In the genomic region with DNA sequence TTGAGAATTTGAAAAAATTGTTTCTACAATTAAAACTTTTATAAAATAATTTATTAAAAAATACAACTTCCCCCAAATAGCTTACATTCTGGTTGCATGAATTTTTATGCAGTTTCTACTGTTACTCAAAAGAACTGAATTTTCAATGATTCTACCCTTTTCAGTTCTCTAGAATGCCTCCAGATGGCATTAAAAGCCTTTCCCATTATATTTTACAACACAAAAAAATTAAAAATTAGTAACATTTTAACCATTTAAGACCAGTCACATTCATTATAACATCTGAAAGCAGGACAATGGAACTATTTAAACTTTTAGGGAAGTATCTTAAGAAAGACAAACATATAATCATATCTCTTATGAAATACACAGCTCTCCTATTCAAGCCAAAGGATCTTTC, we compare ENCODE assay signal across 12 cellular contexts.
DNase-seq lines count a peak whose midpoint lies in the region; ATAC-seq and TF ChIP-seq lines count a peak whose summit lies in the region.
"Had no signal": no experiment of that assay in that cellular context is flagged by ENCODE, and none has a peak within 500 bp of the region (broad histone marks: within the 10 kb centered on the region; RNA-seq: fewer than 3 reads in every experiment).

No MANE protein-coding gene starts in this region.

- no peaks in the 10 kb centered on the region for H3K27me3 ChIP-seq in left ventricle myocardium inferior (ENCODE audit: low read depth)
- H3K27me3 ChIP-seq in right cardiac atrium (ENCODE audit: control insufficient read depth, insufficient read depth) = no peaks in the 10 kb centered on the region
- H3K27me3 ChIP-seq: BLaER1 treated with 17β-estradiol and CSF1 and Interleukin-3, amounts not matched to agents 10 nM and 100 nM had no signal

- intact Hi-C loops in left ventricle myocardium inferior (cut with micrococcal nuclease) = no loop called here
- intact Hi-C loops in right cardiac atrium (cut with DNase I) = no loop called here

- ATAC-seq in right cardiac atrium (no peak), esophagus mucosa (no peak), GM19351 (IDR thresholded peaks at IDR 0.05; ENCODE audit: unreplicated experiment) (no peak)
- ATAC-seq: effector memory CD8-positive, alpha-beta T cell had no signal

- H3K4me1 ChIP-seq in left ventricle myocardium inferior = peaks cover 39% of the 10 kb centered on the region
- H3K4me1 ChIP-seq in right cardiac atrium (ENCODE audit: control insufficient read depth, insufficient read depth, low read length) = no peaks in the 10 kb centered on the region

- no peaks in the 10 kb centered on the region for H3K36me3 ChIP-seq in left ventricle myocardium inferior

- H3K9me3 ChIP-seq in left ventricle myocardium inferior (replicated peaks) (peaks cover 24% of the 10 kb centered on the region), right cardiac atrium (ENCODE audit: control insufficient read depth, low read length) (no peaks in the 10 kb centered on the region)

- peak; percentile 43 for TF ChIP-seq CTCF in left ventricle myocardium inferior (IDR thresholded peaks at IDR 0.05; ENCODE audit: borderline replicate concordance)
- TF ChIP-seq CTCF in VCaP (conservative IDR thresholded peaks at IDR 0.05) = peak; percentile 74

- H3K27ac ChIP-seq in left ventricle myocardium inferior (replicated peaks) (no peak overlapping the region), right cardiac atrium (ENCODE audit: low read length) (no peak overlapping the region), VCaP (no peak overlapping the region)
- H3K27ac ChIP-seq: BLaER1 treated with 17β-estradiol and CSF1 and Interleukin-3, amounts not matched to agents 10 nM and 100 nM had no signal

- H3K4me3 ChIP-seq in left ventricle myocardium inferior = no peak overlapping the region
- H3K4me3 ChIP-seq in right cardiac atrium (ENCODE audit: low read length) = no peak overlapping the region
- H3K4me3 ChIP-seq: BLaER1 treated with 17β-estradiol and CSF1 and Interleukin-3, amounts not matched to agents 10 nM and 100 nM had no signal

- DNase-seq in left ventricle myocardium inferior (no peak), right cardiac atrium (no peak), foreskin melanocyte (peak; percentile 4), NCI-H2107 (lab: John Stamatoyannopoulos, UW) (no peak), NCI-H1092 (lab: John Stamatoyannopoulos, UW) (no peak)
- DNase-seq: effector memory CD8-positive, alpha-beta T cell; NCI-H146; small intestine had no signal
